Comparison of ENCODE assay signal across 10 cellular contexts in genomic region chr1:100187912-100188311, GRCh38. TPM values are rescaled to one million over a fixed set of nuclear protein-coding genes. Genes with fewer than 3 reads are reported as not detected.
DNase-seq lines count a peak whose midpoint lies in the region; ATAC-seq and TF ChIP-seq lines count a peak whose summit lies in the region.
"Had no signal": no experiment of that assay in that cellular context is flagged by ENCODE, and none has a peak within 500 bp of the region (broad histone marks: within the 10 kb centered on the region; RNA-seq: fewer than 3 reads in every experiment).

No MANE protein-coding gene starts in this region.

- H2AFZ ChIP-seq in neuronal stem cell (ENCODE audit: low read length), result no peak overlapping the region

- WGBS in heart right ventricle, 2 donors, result 43 to 55% methylated on average over 3 of the region's 3 CpGs
- no CpG with 5 or more reads among the region's 3 CpGs for WGBS in neuronal stem cell (ENCODE audit: extremely low coverage in 2 of 2, insufficient read length in 2 of 2, insufficient replicate concordance in 1 of 2), 2 donors

- H3K9me3 ChIP-seq in heart right ventricle, result peaks cover 0 to 13% (median 0%) of the 10 kb centered on the region in 11 donors
- H3K9me3 ChIP-seq in neuronal stem cell (replicated peaks in 1 of 2; ENCODE audit: control insufficient read depth in 2 of 2, insufficient read depth in 1 of 2, low read depth in 1 of 2, low read length in 2 of 2), result no peaks in the 10 kb centered on the region

- no peak overlapping the region for H2AK5ac ChIP-seq in neuronal stem cell (ENCODE audit: low read depth, low read length)

- no peak overlapping the region for H3K14ac ChIP-seq in neuronal stem cell (ENCODE audit: low read length)

- TF ChIP-seq CTCF in heart right ventricle (IDR thresholded peaks at IDR 0.05), result no peak

- DNase-seq in H4 (ENCODE audit: low spot score), result peak; percentile 29
- DNase-seq in SKM-1 treated with dmso at 0.1 percent for 144 hours (lab: John Stamatoyannopoulos, UW; ENCODE audit: unreplicated experiment), result peak; percentile 9
- peak; percentile 17 to 62 for DNase-seq in heart right ventricle
- DNase-seq in putamen (ENCODE audit: low spot score), result peak; percentile 29
- no peak for DNase-seq in neuronal stem cell (ENCODE audit: low spot score)
- no peak for DNase-seq in HT-29 (ENCODE audit: low spot score)
- DNase-seq: activated naive CD8-positive, alpha-beta T cell treated with anti-CD3 and anti-CD28 coated beads for 36 hours; mesendoderm had no signal

- ATAC-seq in heart right ventricle, result peak; percentile 70 to 86 (median 78)
- ATAC-seq in HG02610 (IDR thresholded peaks at IDR 0.05; ENCODE audit: unreplicated experiment), result no peak
- no peak for ATAC-seq in GM21381 (IDR thresholded peaks at IDR 0.05; ENCODE audit: unreplicated experiment)

- H2BK5ac ChIP-seq in neuronal stem cell (ENCODE audit: low read length), result no peak overlapping the region

- no peak overlapping the region for H3K4ac ChIP-seq in neuronal stem cell (ENCODE audit: low read length)

- H4K8ac ChIP-seq in neuronal stem cell (ENCODE audit: low read depth, low read length), result no peak overlapping the region

- H2BK15ac ChIP-seq in neuronal stem cell (ENCODE audit: low read length), result no peak overlapping the region

- H2BK120ac ChIP-seq in neuronal stem cell (ENCODE audit: low read depth, low read length), result no peak overlapping the region

- H2BK12ac ChIP-seq in neuronal stem cell (ENCODE audit: low read length), result no peak overlapping the region

- H3K23ac ChIP-seq in neuronal stem cell (ENCODE audit: low read depth, low read length, poor library complexity), result no peak overlapping the region

- H3K27ac ChIP-seq in heart right ventricle (peak overlapping the region; percentile 57 to 91 (median 76)), neuronal stem cell (replicated peaks; ENCODE audit: low read length) (no peak overlapping the region)

- H3K4me2 ChIP-seq in neuronal stem cell (ENCODE audit: insufficient read depth, low read length, poor library complexity, severe bottlenecking), result no peak overlapping the region

- peaks cover 0 to 21% (median 8%) of the 10 kb centered on the region in 9 donors for H3K4me1 ChIP-seq in heart right ventricle
- H3K4me1 ChIP-seq in neuronal stem cell (ENCODE audit: control insufficient read depth in 2 of 2, insufficient read depth in 1 of 2, low read depth in 1 of 2, low read length in 2 of 2), result no peaks in the 10 kb centered on the region

- peak overlapping the region in 1 of 10 donors; percentile 7 for H3K4me3 ChIP-seq in heart right ventricle
- no peak overlapping the region for H3K4me3 ChIP-seq in neuronal stem cell (ENCODE audit: low read length in 2 of 2)

- intact Hi-C loops in heart right ventricle (cut with DNase I), result no loop called here

- H3K9ac ChIP-seq in neuronal stem cell (ENCODE audit: low read depth, low read length, poor library complexity), result no peak overlapping the region

- no peaks in the 10 kb centered on the region for H3K79me1 ChIP-seq in neuronal stem cell (ENCODE audit: low read depth, low read length)

- H4K91ac ChIP-seq in neuronal stem cell (ENCODE audit: low read depth, low read length, poor library complexity), result no peak overlapping the region

- no peak overlapping the region for H3K18ac ChIP-seq in neuronal stem cell (ENCODE audit: low read length)

- H3K27me3 ChIP-seq in heart right ventricle (no peaks in the 10 kb centered on the region), neuronal stem cell (ENCODE audit: control insufficient read depth in 3 of 3, insufficient read depth in 3 of 3, low read depth in 1 of 3, low read length in 3 of 3) (peaks cover 0 to 4% (median 0%) of the 10 kb centered on the region in 3 experiments)

- H3K36me3 ChIP-seq in heart right ventricle (peaks cover 0 to 12% (median 0%) of the 10 kb centered on the region in 9 donors), neuronal stem cell (replicated peaks in 1 of 2; ENCODE audit: control insufficient read depth in 2 of 2, insufficient read depth in 2 of 2, low read length in 2 of 2) (peaks cover 2 to 3% of the 10 kb centered on the region in 2 donors)

RNA-seq across cellular contexts. Expression of gene LRRC39, which starts 9.9 kb away (rescaled TPM):
- total RNA-seq in H4 (2014; rRNA removed; shearing (Covaris generic)), result 0.06 TPM in 1 of 2 replicates, not detected in the other
- 100 to 1,000 TPM in 9 of 10 donors, 10 to 100 TPM in 1; 61.1 to 226 (median 135) TPM for total RNA-seq in heart right ventricle
- polyA plus RNA-seq in heart right ventricle, result 100 to 1,000 TPM in 1 of 2 donors, 10 to 100 TPM in 1; 13.9 to 355 TPM
- 0.77 TPM for polyA plus RNA-seq in neuronal stem cell (2013, experiment 1 of 2)
- 0.66 TPM for polyA plus RNA-seq in neuronal stem cell (2013, experiment 2 of 2)
- 0.05 and 0.41 TPM in 2 replicates for total RNA-seq in HT-29 (2014; rRNA removed; shearing (Covaris generic))

RNA-seq across cellular contexts. Expression of gene TRMT13, which starts 54.9 kb away (rescaled TPM):
- 4.0 and 7.6 TPM in 2 replicates for total RNA-seq in H4 (2014; rRNA removed; shearing (Covaris generic))
- total RNA-seq in heart right ventricle, result 1 to 10 TPM; 4.1 to 8.2 (median 5.4) TPM
- 10 to 100 TPM in 1 of 2 donors, 1 to 10 TPM in 1; 5.1 to 12.7 TPM for polyA plus RNA-seq in heart right ventricle
- polyA plus RNA-seq in neuronal stem cell (2013, experiment 1 of 2), result 10.6 TPM
- polyA plus RNA-seq in neuronal stem cell (2013, experiment 2 of 2), result 11.3 TPM
- 5.8 and 7.5 TPM in 2 replicates for total RNA-seq in HT-29 (2014; rRNA removed; shearing (Covaris generic))

RNA-seq across cellular contexts. Expression of gene SASS6, which starts 55.2 kb away (rescaled TPM):
- total RNA-seq in H4 (2014; rRNA removed; shearing (Covaris generic)), result 8.1 and 9.4 TPM in 2 replicates
- total RNA-seq in heart right ventricle, result 1 to 10 TPM in 9 of 10 donors, under 1 TPM in 1; 0.95 to 2.7 (median 1.7) TPM
- polyA plus RNA-seq in heart right ventricle, result 1 to 10 TPM; 1.1 to 1.7 TPM
- polyA plus RNA-seq in neuronal stem cell (2013, experiment 1 of 2), result 9.5 TPM
- polyA plus RNA-seq in neuronal stem cell (2013, experiment 2 of 2), result 10.0 TPM
- 3.3 and 3.9 TPM in 2 replicates for total RNA-seq in HT-29 (2014; rRNA removed; shearing (Covaris generic))

Comparison
In these comparisons a context has a peak if more than half of its experiments do, and no peak if none do; other contexts are left out.
1. DNase-seq: peak in H4 (single experiment), SKM-1 treated with dmso at 0.1 percent for 144 hours (single experiment), heart right ventricle (2 of 2) and putamen (single experiment); none in neuronal stem cell (single experiment) and HT-29 (single experiment).
2. ATAC-seq: peak in heart right ventricle (8 of 8); none in HG02610 (single experiment) and GM21381 (single experiment).
3. RNA of gene LRRC39, which starts 9.9 kb away (total RNA-seq): 61.1 to 226 TPM in heart right ventricle; 0.05 to 0.41 TPM in HT-29 and 0.06 TPM in H4; every median in the first group is over 10 times any median in the second.